8 cellular contexts compared by ENCODE assay signal in genomic region chr1:173714759-173715537, GRCh38. TPM values are rescaled to one million over a fixed set of nuclear protein-coding genes. Genes with fewer than 3 reads are reported as not detected.
DNase-seq lines count a peak whose midpoint lies in the region; ATAC-seq and TF ChIP-seq lines count a peak whose summit lies in the region.

Gene KLHL20, plus strand, starts transcription at chr1:173714981. Its CDS starts 1,063 bp downstream, at chr1:173716044.

- H3K36me3 ChIP-seq in WERI-Rb-1 (peaks cover 3% of the 10 kb centered on the region; the same call in 1 of the 2 replicates), mammary epithelial cell (ENCODE audit: insufficient read depth, low read length) (no peaks in the 10 kb centered on the region), smooth muscle cell (ENCODE audit: low read depth) (no peaks in the 10 kb centered on the region)

- H3K4me1 ChIP-seq in mammary epithelial cell (ENCODE audit: insufficient read depth, low read length) (peaks cover 4% of the 10 kb centered on the region), smooth muscle cell (ENCODE audit: low read depth) (peaks cover 16% of the 10 kb centered on the region)

- H3K79me2 ChIP-seq in mammary epithelial cell (ENCODE audit: insufficient read depth, low read length): peaks cover 39% of the 10 kb centered on the region
- H3K79me2 ChIP-seq in smooth muscle cell (ENCODE audit: low read depth): peaks cover 38% of the 10 kb centered on the region

- H3K9ac ChIP-seq in mammary epithelial cell (ENCODE audit: insufficient read depth, low read length): peak within 1 kb of the TSS; percentile 90
- H3K9ac ChIP-seq in smooth muscle cell (ENCODE audit: low read depth): peak within 1 kb of the TSS; percentile 75

- peak; percentile 96 for ATAC-seq in GM18873 (IDR thresholded peaks at IDR 0.05; ENCODE audit: low FRiP score, unreplicated experiment)
- ATAC-seq in HG03139 (IDR thresholded peaks at IDR 0.05; ENCODE audit: unreplicated experiment): peak; percentile 95

- DNase-seq in AG04450 (ENCODE audit: low read depth, low spot score) (peak; percentile 80), NCI-H2227 (lab: John Stamatoyannopoulos, UW; ENCODE audit: unreplicated experiment) (peak; percentile 94), WERI-Rb-1 (peak; percentile 92), mammary epithelial cell (peak; percentile 89), iPS-NIHi7 (ENCODE audit: extremely low spot score) (peak; percentile 89), smooth muscle cell (lab: John Stamatoyannopoulos, UW; ENCODE audit: unreplicated experiment) (peak; percentile 37)

- dilution Hi-C loops in mammary epithelial cell (cut with HindIII; ENCODE audit: low sequenced_read_pairs): no loop called here

- H3F3A ChIP-seq in smooth muscle cell (ENCODE audit: low read depth): no peaks in the 10 kb centered on the region

- CTCF ChIA-PET in AG04450 (lab: Charles Lee): interaction anchor here (0.6 to 0.9 kb wide), 2 partner anchors 37 to 356 kb away, joined by 3 to 6 read pairs; no protein-coding TSS in a partner anchor
- CTCF ChIA-PET in mammary epithelial cell (lab: Charles Lee; ENCODE audit: low non-redundant PET): interaction anchor here (0.6 kb wide), 1 partner anchor 212 kb away, joined by 6 read pairs; no protein-coding TSS in a partner anchor

- no peaks in the 10 kb centered on the region for H3K9me3 ChIP-seq in AG04450 (ENCODE audit: control insufficient read depth, insufficient read depth, low read length)
- no peaks in the 10 kb centered on the region for H3K9me3 ChIP-seq in WERI-Rb-1 (ENCODE audit: severe bottlenecking)
- H3K9me3 ChIP-seq in mammary epithelial cell (replicated peaks; ENCODE audit: insufficient read depth, low read length): no peaks in the 10 kb centered on the region
- H3K9me3 ChIP-seq in smooth muscle cell (replicated peaks; ENCODE audit: low read depth): no peaks in the 10 kb centered on the region

- POLR2A ChIA-PET in AG04450 (lab: Yijun Ruan, JAX): interaction anchor here (0.6 to 1.9 kb wide), 7 partner anchors 34 to 1972 kb away, joined by 3 to 8 read pairs (median 4); partner anchors contain the start of genes CENPL and DARS2

- H3K4me3 ChIP-seq in AG04450 (ENCODE audit: low read depth, low read length) (peak within 1 kb of the TSS; percentile 90), WERI-Rb-1 (ENCODE audit: low read depth, low read length) (peak within 1 kb of the TSS; percentile 70), mammary epithelial cell (replicated peaks in 1 of 3; ENCODE audit: insufficient read depth in 1 of 3, low read depth in 2 of 3, low read length in 3 of 3) (peak within 1 kb of the TSS; percentile 74 to 95 (median 84)), smooth muscle cell (peak within 1 kb of the TSS; percentile 72)

- H3K27ac ChIP-seq in AG04450 (ENCODE audit: low read depth, low read length) (peak within 1 kb of the TSS; percentile 83), WERI-Rb-1 (peak within 1 kb of the TSS; percentile 67), mammary epithelial cell (ENCODE audit: insufficient read depth, low read depth, low read length) (peak within 1 kb of the TSS; percentile 47), smooth muscle cell (ENCODE audit: low read depth) (peak within 1 kb of the TSS; percentile 70)

- intact Hi-C loops in mammary epithelial cell (cut with micrococcal nuclease): loop anchor here (1.0 to 10.0 kb wide), 5 partner anchors 74 to 970 kb away; partner anchors contain the start of genes CENPL, DARS2 and PRDX6

- TF ChIP-seq CTCF in AG04450 (IDR thresholded peaks at IDR 0.05; ENCODE audit: low read depth, low read length) (0 out of 2 replicates have a peak, but pooled peaks have one; percentile 8), WERI-Rb-1 (IDR thresholded peaks at IDR 0.05; ENCODE audit: low read depth, low read length) (no peak; the same call in 1 of the 2 replicates), mammary epithelial cell (conservative IDR thresholded peaks at IDR 0.05 in 1 of 2, IDR thresholded peaks at IDR 0.05 in 1 of 2; ENCODE audit: extremely low read depth in 1 of 2, insufficient read depth in 1 of 2, low read depth in 1 of 2, low read length in 2 of 2) (no peak), smooth muscle cell (IDR thresholded peaks at IDR 0.05; ENCODE audit: borderline replicate concordance, insufficient read depth, poor library complexity, severe bottlenecking) (no peak)

- TSS peak; percentile 56 for BruUV-seq in mammary epithelial cell (replicated peaks; lab: Mats Ljungman, UMichigan)

- H3K4me2 ChIP-seq in mammary epithelial cell (ENCODE audit: insufficient read depth, low read depth, low read length) (peak within 1 kb of the TSS; percentile 76), smooth muscle cell (peak within 1 kb of the TSS; percentile 98)

- no peaks in the 10 kb centered on the region for H4K20me1 ChIP-seq in mammary epithelial cell (ENCODE audit: insufficient read depth, low read length)
- H4K20me1 ChIP-seq in smooth muscle cell (ENCODE audit: low read depth): peaks cover 16% of the 10 kb centered on the region

- H2AFZ ChIP-seq in mammary epithelial cell (ENCODE audit: low read depth, low read length): peak within 1 kb of the TSS; percentile 99
- H2AFZ ChIP-seq in smooth muscle cell (ENCODE audit: low read depth): peak within 1 kb of the TSS; percentile 99

- peaks cover 4% of the 10 kb centered on the region for H3K27me3 ChIP-seq in AG04450 (ENCODE audit: control insufficient read depth, insufficient read depth, low read length)
- H3K27me3 ChIP-seq in WERI-Rb-1 (ENCODE audit: insufficient read depth, low read depth, severe bottlenecking): no peaks in the 10 kb centered on the region
- no peaks in the 10 kb centered on the region for H3K27me3 ChIP-seq in mammary epithelial cell (ENCODE audit: insufficient read depth, low read length)
- peaks cover 16% of the 10 kb centered on the region for H3K27me3 ChIP-seq in smooth muscle cell (ENCODE audit: low read depth)

- WGBS in mammary epithelial cell (ENCODE audit: low coverage, missing lambda C conversion rate): 1% methylated on average over 31 of the region's 43 CpGs
- WGBS in smooth muscle cell (ENCODE audit: low lambda C conversion rate): under 1% methylated on average over 42 of the region's 43 CpGs

- in situ Hi-C loops in mammary epithelial cell (cut with MboI; ENCODE audit: low sequenced_read_pairs in 2 of 2): no loop called here

RNA-seq across cellular contexts. Expression of gene KLHL20, which starts in this region (rescaled TPM):
- 17.6 and 19.7 TPM in 2 replicates for polyA plus RNA-seq in AG04450 (2011; rRNA removed)
- polyA minus RNA-seq in AG04450 (2011; rRNA and poly(A)+ RNA removed): 18.3 and 19.2 TPM in 2 replicates
- 10 to 100 TPM; 25.7 to 26.3 TPM for total RNA-seq in mammary epithelial cell
- polyA plus RNA-seq in mammary epithelial cell: 12.3 TPM
- polyA minus RNA-seq in mammary epithelial cell: 19.1 TPM
- 47.6 and 49.7 TPM in 2 replicates for total RNA-seq in smooth muscle cell
- polyA plus RNA-seq in smooth muscle cell: 21.2 and 25.6 TPM in 2 replicates

Comparison
In these comparisons a context has a peak if more than half of its experiments do, and no peak if none do; other contexts are left out.
1. Peak in every context shown above with its lines: DNase-seq, ATAC-seq, H3K4me3 ChIP-seq and H3K27ac ChIP-seq.
2. DNase-seq: peak in every context shown above with its lines; median percentile 94 in NCI-H2227; 92 in WERI-Rb-1; 89 in mammary epithelial cell; 89 in iPS-NIHi7; 80 in AG04450; 37 in smooth muscle cell.